ENCODE assay signal across 7 cellular contexts in the genomic region with DNA sequence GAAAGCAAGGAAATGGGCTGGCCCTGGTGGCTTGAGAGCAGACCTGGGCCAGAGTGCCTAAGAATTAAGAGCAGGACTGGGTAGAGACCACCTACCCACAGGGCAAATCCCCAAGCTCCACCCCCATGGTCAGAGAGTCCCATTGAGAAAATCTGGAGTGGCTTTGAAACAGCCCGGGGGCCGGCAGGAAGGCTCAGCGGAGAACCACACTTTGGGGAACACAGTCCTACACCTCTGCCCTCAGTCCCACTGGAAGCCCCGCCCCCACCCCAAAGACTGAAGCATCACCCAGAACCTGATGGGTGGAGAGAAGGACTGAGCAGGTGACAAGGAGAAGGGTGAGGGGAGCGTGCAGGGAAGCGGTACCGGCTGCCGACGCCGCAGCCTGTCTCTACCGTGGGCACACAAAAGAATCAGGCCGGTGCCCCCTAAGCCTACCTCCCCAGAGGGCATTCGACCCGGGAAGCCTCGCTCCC. TPM values are rescaled to one million over a fixed set of nuclear protein-coding genes. Genes with fewer than 3 reads are reported as not detected.
DNase-seq lines count a peak whose midpoint lies in the region; ATAC-seq and TF ChIP-seq lines count a peak whose summit lies in the region.

No MANE protein-coding gene starts in this region.

- peak; percentile 52 for DNase-seq in GM20000 (ENCODE audit: low spot score)
- no peak for DNase-seq in Panc1 (ENCODE audit: low read depth, low spot score)
- DNase-seq in fibroblast of the aortic adventitia (ENCODE audit: low read depth), result no peak
- no peak for DNase-seq in skeletal muscle cell (ENCODE audit: low read depth)
- DNase-seq in H4 (ENCODE audit: low spot score), result no peak
- no peak for DNase-seq in NOMO-1 (lab: John Stamatoyannopoulos, UW; ENCODE audit: unreplicated experiment in 2 of 2)

- H3K4me3 ChIP-seq in Panc1 (ENCODE audit: low read depth in 2 of 2, low read length in 2 of 2), result peak overlapping the region; percentile 16 to 32; a peak in 3 of 4 replicates
- H3K4me3 ChIP-seq in fibroblast of the aortic adventitia (ENCODE audit: low read depth, low read length), result peak overlapping the region; percentile 50
- H3K4me3 ChIP-seq in skeletal muscle cell (ENCODE audit: low read depth, low read length), result peak overlapping the region; percentile 33

- POLR2A ChIA-PET in Panc1 (lab: Charles Lee), result no interaction called here

- intact Hi-C loops in Panc1 (cut with micrococcal nuclease; ENCODE audit: unreplicated experiment), result no loop called here

- BruUV-seq in Panc1 (replicated peaks; lab: Mats Ljungman, UMichigan), result no TSS peak

- no peaks in the 10 kb centered on the region for H3K9me3 ChIP-seq in Panc1 (ENCODE audit: control insufficient read depth, insufficient read depth, low read depth, low read length)

- in situ Hi-C loops in Panc1 (cut with HindIII; ENCODE audit: low pct_unique_long_range_greater_than_20kb, low sequenced_read_pairs), result no loop called here

- no peak for ATAC-seq in Panc1
- no peak for ATAC-seq in GM19035 (IDR thresholded peaks at IDR 0.05; ENCODE audit: unreplicated experiment)

- H3K27me3 ChIP-seq in Panc1 (ENCODE audit: control insufficient read depth, insufficient read depth, low read length), result no peaks in the 10 kb centered on the region

- TF ChIP-seq CTCF in GM20000 (IDR thresholded peaks at IDR 0.05; ENCODE audit: extremely low read depth, missing control alignments) (no peak), Panc1 (IDR thresholded peaks at IDR 0.05) (no peak), fibroblast of the aortic adventitia (IDR thresholded peaks at IDR 0.05; ENCODE audit: insufficient read depth, low read length) (no peak)

- no peak overlapping the region for H3K27ac ChIP-seq in Panc1 (ENCODE audit: low read length)

- CTCF ChIA-PET in Panc1 (lab: Charles Lee), result interaction anchor here (1.0 kb wide), 3 partner anchors 11 to 18 kb away, joined by 3 to 5 read pairs (median 4); a partner anchor contains a TSS

- no peaks in the 10 kb centered on the region; the same call in 1 of the 2 replicates for H3K36me3 ChIP-seq in Panc1 (ENCODE audit: control insufficient read depth, insufficient read depth, low read length)

- H3K4me1 ChIP-seq in Panc1 (ENCODE audit: control insufficient read depth, insufficient read depth, low read length), result peaks cover 31% of the 10 kb centered on the region

RNA-seq across cellular contexts. Expression of a gene that starts 3.6 kb away (rescaled TPM):
- total RNA-seq in Panc1 (2021; ENCODE audit: unreplicated experiment) (27.8 TPM), fibroblast of the aortic adventitia (ENCODE audit: low replicate concordance) (44.9 and 59.7 TPM in 2 replicates)
- polyA plus RNA-seq in Panc1 (2012; ENCODE audit: insufficient read length), result 35.9 TPM
- 35.5 and 35.9 TPM in 2 replicates for total RNA-seq in H4 (2014; rRNA removed; shearing (Covaris generic))

RNA-seq across cellular contexts. Expression of a gene that starts 12.6 kb away (rescaled TPM):
- total RNA-seq in Panc1 (2021; ENCODE audit: unreplicated experiment) (44.9 TPM), fibroblast of the aortic adventitia (ENCODE audit: low replicate concordance) (33.0 and 47.0 TPM in 2 replicates)
- 43.7 TPM for polyA plus RNA-seq in Panc1 (2012; ENCODE audit: insufficient read length)
- total RNA-seq in H4 (2014; rRNA removed; shearing (Covaris generic)), result 26.0 and 32.9 TPM in 2 replicates

RNA-seq across cellular contexts. Expression of a gene that starts 17.9 kb away (rescaled TPM):
- 64.4 TPM for total RNA-seq in Panc1 (2021; ENCODE audit: unreplicated experiment)
- 53.9 TPM for polyA plus RNA-seq in Panc1 (2012; ENCODE audit: insufficient read length)
- total RNA-seq in fibroblast of the aortic adventitia (ENCODE audit: low replicate concordance), result 18.8 and 50.9 TPM in 2 replicates
- total RNA-seq in H4 (2014; rRNA removed; shearing (Covaris generic)), result 88.1 and 92.4 TPM in 2 replicates

RNA-seq across cellular contexts. Expression of a gene that starts 34.6 kb away (rescaled TPM):
- total RNA-seq in Panc1 (2021; ENCODE audit: unreplicated experiment), result not detected
- polyA plus RNA-seq in Panc1 (2012; ENCODE audit: insufficient read length), result not detected
- total RNA-seq in fibroblast of the aortic adventitia (ENCODE audit: low replicate concordance), result not detected in 2 replicates
- 0.64 TPM in 1 of 2 replicates, not detected in the other for total RNA-seq in H4 (2014; rRNA removed; shearing (Covaris generic))

RNA-seq across cellular contexts. Expression of a gene that starts 57.9 kb away (rescaled TPM):
- total RNA-seq in Panc1 (2021; ENCODE audit: unreplicated experiment) (not detected), fibroblast of the aortic adventitia (ENCODE audit: low replicate concordance) (not detected in 2 replicates)
- polyA plus RNA-seq in Panc1 (2012; ENCODE audit: insufficient read length), result not detected
- not detected in 2 replicates for total RNA-seq in H4 (2014; rRNA removed; shearing (Covaris generic))
